In genomic region chr10:98466916-98467505, GRCh38 we compare ENCODE assay signal across 8 cellular contexts. TPM values are rescaled to one million over a fixed set of nuclear protein-coding genes. Genes with fewer than 3 reads are reported as not detected.
DNase-seq lines count a peak whose midpoint lies in the region; ATAC-seq and TF ChIP-seq lines count a peak whose summit lies in the region.
"Had no signal": no experiment of that assay in that cellular context is flagged by ENCODE, and none has a peak within 500 bp of the region (broad histone marks: within the 10 kb centered on the region; RNA-seq: fewer than 3 reads in every experiment).

No MANE protein-coding gene starts in this region.

- no peak overlapping the region for H4K91ac ChIP-seq in mesenchymal stem cell (ENCODE audit: low read length)

- no peaks in the 10 kb centered on the region for H3K36me3 ChIP-seq in CD8-positive, alpha-beta T cell (ENCODE audit: insufficient read depth, low read length)
- no peaks in the 10 kb centered on the region for H3K36me3 ChIP-seq in GM23248 (ENCODE audit: low read depth)
- H3K36me3 ChIP-seq in mesenchymal stem cell (ENCODE audit: control insufficient read depth in 1 of 2, insufficient read depth in 2 of 2, low read depth in 1 of 2, low read length in 2 of 2), result no peaks in the 10 kb centered on the region
- H3K36me3 ChIP-seq: heart left ventricle had no signal

- peak overlapping the region in 1 of 2 experiments; percentile 59 for H3K18ac ChIP-seq in mesenchymal stem cell (ENCODE audit: low read depth in 1 of 2, low read length in 2 of 2)

- H3K4me1 ChIP-seq in CD8-positive, alpha-beta T cell (ENCODE audit: insufficient read depth, low read length), result peaks cover 6% of the 10 kb centered on the region
- no peaks in the 10 kb centered on the region; the same call in 1 of the 2 replicates for H3K4me1 ChIP-seq in GM23248 (ENCODE audit: insufficient read depth)
- H3K4me1 ChIP-seq in mesenchymal stem cell (ENCODE audit: control insufficient read depth, insufficient read depth, low read depth, low read length), result peaks cover 5% of the 10 kb centered on the region

- no peaks in the 10 kb centered on the region for H3K9me2 ChIP-seq in GM23248 (ENCODE audit: insufficient read depth)

- ATAC-seq in CD8-positive, alpha-beta T cell, result no peak
- no peak for ATAC-seq in activated B cell treated with CpG ODN at 0.5 μM for 24 hours (ENCODE audit: low read depth)
- no peak for ATAC-seq in HG03135 (IDR thresholded peaks at IDR 0.05; ENCODE audit: unreplicated experiment)
- no peak for ATAC-seq in GM18867 (IDR thresholded peaks at IDR 0.05; ENCODE audit: unreplicated experiment)
- ATAC-seq in left colon, result no peak

- no peak overlapping the region for H2BK5ac ChIP-seq in mesenchymal stem cell (ENCODE audit: low read depth, low read length, poor library complexity, severe bottlenecking)

- no peaks in the 10 kb centered on the region for H3K79me1 ChIP-seq in mesenchymal stem cell (replicated peaks; ENCODE audit: low read length, poor library complexity, severe bottlenecking)

- H3K4me1 Mint-ChIP-seq in CD8-positive, alpha-beta T cell (ENCODE audit: low read depth), result peaks cover 9% of the 10 kb centered on the region
- peaks cover 4% of the 10 kb centered on the region for H3K4me1 Mint-ChIP-seq in activated B cell treated with CpG ODN at 0.5 μM for 24 hours

- no peak overlapping the region for H2BK120ac ChIP-seq in mesenchymal stem cell (ENCODE audit: low read depth, low read length)

- H2BK15ac ChIP-seq in mesenchymal stem cell (ENCODE audit: low read depth, poor library complexity, severe bottlenecking), result no peak overlapping the region

- no peaks in the 10 kb centered on the region for H3K9me3 Mint-ChIP-seq in CD8-positive, alpha-beta T cell
- H3K9me3 Mint-ChIP-seq in activated B cell treated with CpG ODN at 0.5 μM for 24 hours, result no peaks in the 10 kb centered on the region

- no peaks in the 10 kb centered on the region for H3K79me2 ChIP-seq in GM23248 (ENCODE audit: insufficient read depth)

- peak overlapping the region; percentile 65 for H4K8ac ChIP-seq in mesenchymal stem cell (ENCODE audit: low read length)

- H3K4me3 ChIP-seq in CD8-positive, alpha-beta T cell (ENCODE audit: low read depth, low read length), result no peak overlapping the region
- H3K4me3 ChIP-seq in GM23248 (no peak overlapping the region), mesenchymal stem cell (ENCODE audit: insufficient read depth in 1 of 2, low read depth in 1 of 2, low read length in 2 of 2) (no peak overlapping the region)

- peak overlapping the region in 1 of 2 experiments; percentile 63 for H3K4ac ChIP-seq in mesenchymal stem cell (ENCODE audit: low read depth in 1 of 2, low read length in 2 of 2)

- H3K23ac ChIP-seq in mesenchymal stem cell (ENCODE audit: low read length in 2 of 2), result no peak overlapping the region

- H2AK5ac ChIP-seq in mesenchymal stem cell (ENCODE audit: low read length, severe bottlenecking), result no peak overlapping the region

- peaks cover 2% of the 10 kb centered on the region for H3K36me3 Mint-ChIP-seq in CD8-positive, alpha-beta T cell
- H3K36me3 Mint-ChIP-seq in activated B cell treated with CpG ODN at 0.5 μM for 24 hours (ENCODE audit: low read depth), result peaks cover 2% of the 10 kb centered on the region

- intact Hi-C loops in CD8-positive, alpha-beta T cell (cut with DNase I, micrococcal nuclease), result loop anchor here (1.0 to 10.0 kb wide), 7 partner anchors 21 to 1580 kb away; partner anchors contain the start of genes GOT1 (in 1 of the 2) and HPS1 (in 1 of the 2)
- intact Hi-C loops in activated B cell treated with CpG ODN at 0.5 μM for 24 hours (cut with micrococcal nuclease) (loop anchor here (1.0 to 10.0 kb wide), 10 partner anchors 21 to 1150 kb away; partner anchors contain the start of genes GOT1 and HPS1), left colon (cut with DNase I, micrococcal nuclease) (loop anchor here in 1 of 2 donors (2.0 to 10.0 kb wide), 2 partner anchors 708 to 780 kb away; no protein-coding TSS in a partner anchor)

- H3K9ac ChIP-seq in GM23248 (0 out of 2 replicates have a peak overlapping the region, but pooled peaks have one; percentile 54), mesenchymal stem cell (ENCODE audit: low read length) (peak overlapping the region; percentile 70)

- H2AFZ ChIP-seq in GM23248 (peak overlapping the region; percentile 91), mesenchymal stem cell (ENCODE audit: low read depth, low read length) (no peak overlapping the region)

- CTCF ChIA-PET in CD8-positive, alpha-beta T cell (lab: Charles Lee), result interaction anchor here (0.6 to 3.5 kb wide), 29 partner anchors 9 to 1146 kb away, joined by 3 to 31 read pairs (median 4); no protein-coding TSS in a partner anchor
- CTCF ChIA-PET in activated B cell treated with CpG ODN at 0.5 μM for 24 hours (lab: Charles Lee), result interaction anchor here (0.6 to 4.8 kb wide), 19 partner anchors 8 to 926 kb away, joined by 3 to 86 read pairs (median 6); no protein-coding TSS in a partner anchor

- no peaks in the 10 kb centered on the region for H3K27me3 ChIP-seq in CD8-positive, alpha-beta T cell (ENCODE audit: insufficient read depth, low read length)
- H3K27me3 ChIP-seq in GM23248 (replicated peaks; ENCODE audit: insufficient read depth) (no peaks in the 10 kb centered on the region), mesenchymal stem cell (ENCODE audit: control insufficient read depth in 1 of 2, insufficient read depth in 1 of 2, low read length in 2 of 2) (peaks cover 0 to 13% of the 10 kb centered on the region in 2 experiments)

- no peak overlapping the region for H3K27ac ChIP-seq in CD8-positive, alpha-beta T cell (ENCODE audit: low read depth, low read length)
- no peak overlapping the region for H3K27ac ChIP-seq in GM23248
- no peak overlapping the region for H3K27ac ChIP-seq in mesenchymal stem cell (ENCODE audit: low read length, poor library complexity, severe bottlenecking)

- H3F3A ChIP-seq in GM23248 (ENCODE audit: insufficient read depth), result no peaks in the 10 kb centered on the region

- peak overlapping the region; percentile 97 for H3K4me3 Mint-ChIP-seq in CD8-positive, alpha-beta T cell
- peak overlapping the region; percentile 97 for H3K4me3 Mint-ChIP-seq in activated B cell treated with CpG ODN at 0.5 μM for 24 hours

- 57 to 59% methylated on average over 14 of the region's 14 CpGs for WGBS in GM23248 (ENCODE audit: low coverage in 1 of 2, low lambda C conversion rate in 2 of 2, missing lambda C conversion rate in 2 of 2), 2 experiments
- whole genome bisulfite sequencing in mesenchymal stem cell, result 73% methylated on average over 14 of the region's 14 CpGs

- H3K27me3 Mint-ChIP-seq in CD8-positive, alpha-beta T cell (ENCODE audit: low read depth), result no peaks in the 10 kb centered on the region
- H3K27me3 Mint-ChIP-seq in activated B cell treated with CpG ODN at 0.5 μM for 24 hours, result peaks cover 11% of the 10 kb centered on the region

- peak overlapping the region; percentile 34 to 51 for H2BK12ac ChIP-seq in mesenchymal stem cell (ENCODE audit: low read length in 2 of 2)

- no peak for TF ChIP-seq CTCF in CD8-positive, alpha-beta T cell (IDR thresholded peaks at IDR 0.05)
- no peak for TF ChIP-seq CTCF in activated B cell treated with CpG ODN at 0.5 μM for 24 hours (IDR thresholded peaks at IDR 0.05)

- no peak overlapping the region for H3K4me2 ChIP-seq in GM23248 (ENCODE audit: unreplicated experiment)
- no peak overlapping the region for H3K4me2 ChIP-seq in mesenchymal stem cell (ENCODE audit: low read length, poor library complexity, severe bottlenecking)

- no peak overlapping the region for H3K14ac ChIP-seq in mesenchymal stem cell (ENCODE audit: low read length in 2 of 2)

- H3K9me3 ChIP-seq in CD8-positive, alpha-beta T cell (ENCODE audit: low read length), result no peaks in the 10 kb centered on the region
- H3K9me3 ChIP-seq in GM23248 (ENCODE audit: low read depth) (no peaks in the 10 kb centered on the region), mesenchymal stem cell (ENCODE audit: control insufficient read depth, low read length) (no peaks in the 10 kb centered on the region)
- H3K9me3 ChIP-seq: heart left ventricle had no signal

- POLR2A ChIA-PET in CD8-positive, alpha-beta T cell (lab: Charles Lee), result interaction anchor here (0.6 to 1.5 kb wide), 3 partner anchors 11 to 208 kb away, joined by 3 read pairs; no protein-coding TSS in a partner anchor
- POLR2A ChIA-PET in activated B cell treated with CpG ODN at 0.5 μM for 24 hours (lab: Charles Lee), result interaction anchor here (0.6 to 1.3 kb wide), 4 partner anchors 21 to 780 kb away, joined by 4 to 8 read pairs (median 4); no protein-coding TSS in a partner anchor

- in situ Hi-C loops in GM23248 (cut with MboI), result loop anchor here (10.0 kb wide), 1 partner anchor 788 kb away; no protein-coding TSS in a partner anchor

- no peak for DNase-seq in CD8-positive, alpha-beta T cell
- DNase-seq in GM23248 (no peak), activated B cell treated with CpG ODN at 0.5 μM for 24 hours (no peak), mesenchymal stem cell (no peak), left colon (no peak)

- no peak overlapping the region for H3K27ac Mint-ChIP-seq in CD8-positive, alpha-beta T cell
- H3K27ac Mint-ChIP-seq in activated B cell treated with CpG ODN at 0.5 μM for 24 hours, result no peak overlapping the region

- no peaks in the 10 kb centered on the region for H4K20me1 ChIP-seq in GM23248 (ENCODE audit: insufficient read depth)

RNA-seq across cellular contexts. Expression of gene HPS1, which starts 20.3 kb away (rescaled TPM):
- 10 to 100 TPM; 54.1 to 54.3 TPM for total RNA-seq in CD8-positive, alpha-beta T cell
- 53.2 and 54.5 TPM in 2 replicates for total RNA-seq in GM23248 (2014; rRNA removed; shearing (Covaris generic))
- polyA plus RNA-seq in GM23248 (2016; fragmentation: Nextera tagmentation; extraction: Ambion mirVana), result 80.6 and 86.9 TPM in 2 replicates
- 104 and 106 TPM in 2 replicates for total RNA-seq in activated B cell treated with CpG ODN at 0.5 μM for 24 hours
- 68.1 TPM for polyA plus RNA-seq in mesenchymal stem cell (2013, experiment 1 of 2)
- 67.1 TPM for polyA plus RNA-seq in mesenchymal stem cell (2013, experiment 2 of 2)
- 10 to 100 TPM; 74.7 to 96.2 TPM for total RNA-seq in left colon

RNA-seq across cellular contexts. Expression of gene PYROXD2, which starts 52.0 kb away (rescaled TPM):
- 10 to 100 TPM in 1 of 2 experiments, 1 to 10 TPM in 1; 7.4 to 10.9 TPM for total RNA-seq in CD8-positive, alpha-beta T cell
- total RNA-seq in GM23248 (2014; rRNA removed; shearing (Covaris generic)), result 13.8 and 14.0 TPM in 2 replicates
- polyA plus RNA-seq in GM23248 (2016; fragmentation: Nextera tagmentation; extraction: Ambion mirVana), result 12.0 and 12.1 TPM in 2 replicates
- 11.4 and 12.9 TPM in 2 replicates for total RNA-seq in activated B cell treated with CpG ODN at 0.5 μM for 24 hours
- 4.8 TPM for polyA plus RNA-seq in mesenchymal stem cell (2013, experiment 1 of 2)
- 5.4 TPM for polyA plus RNA-seq in mesenchymal stem cell (2013, experiment 2 of 2)
- total RNA-seq in left colon, result 10 to 100 TPM in 1 of 2 donors, 1 to 10 TPM in 1; 6.0 to 13.4 TPM
